ENCODE assay signal across 1 cellular context in the genomic region with DNA sequence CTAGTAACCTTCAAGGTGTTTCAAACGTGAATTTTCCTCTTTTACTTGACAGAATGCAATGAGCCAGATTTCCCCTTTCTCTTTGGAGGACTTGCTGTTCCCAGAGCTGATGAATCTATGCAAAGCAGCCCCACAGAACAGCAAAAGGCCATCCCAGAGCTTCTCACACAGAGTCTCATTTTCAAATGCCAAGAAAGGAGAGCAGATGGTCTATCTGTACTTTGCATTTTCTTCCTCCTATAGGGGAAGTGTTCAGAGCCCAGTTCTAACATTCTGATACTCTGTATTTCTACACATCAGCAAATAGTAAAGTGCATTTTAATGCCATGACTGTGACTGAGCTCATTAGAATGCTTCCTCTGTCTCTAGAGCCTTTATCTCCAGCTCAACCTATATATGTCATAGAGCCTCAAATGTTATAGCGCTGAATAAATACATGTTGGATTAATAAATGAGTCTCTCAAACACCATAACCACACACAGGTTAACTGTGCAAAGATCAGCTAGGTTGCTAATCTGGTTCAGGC.
TF ChIP-seq lines count a peak whose summit lies in the region.

No MANE protein-coding gene starts in this region.

TF ChIP-seq in GM23338, 12 proteins besides CTCF, POLR2A, EP300 and RAD21 (continued from another document):
- TF ChIP-seq, protein P1, sequence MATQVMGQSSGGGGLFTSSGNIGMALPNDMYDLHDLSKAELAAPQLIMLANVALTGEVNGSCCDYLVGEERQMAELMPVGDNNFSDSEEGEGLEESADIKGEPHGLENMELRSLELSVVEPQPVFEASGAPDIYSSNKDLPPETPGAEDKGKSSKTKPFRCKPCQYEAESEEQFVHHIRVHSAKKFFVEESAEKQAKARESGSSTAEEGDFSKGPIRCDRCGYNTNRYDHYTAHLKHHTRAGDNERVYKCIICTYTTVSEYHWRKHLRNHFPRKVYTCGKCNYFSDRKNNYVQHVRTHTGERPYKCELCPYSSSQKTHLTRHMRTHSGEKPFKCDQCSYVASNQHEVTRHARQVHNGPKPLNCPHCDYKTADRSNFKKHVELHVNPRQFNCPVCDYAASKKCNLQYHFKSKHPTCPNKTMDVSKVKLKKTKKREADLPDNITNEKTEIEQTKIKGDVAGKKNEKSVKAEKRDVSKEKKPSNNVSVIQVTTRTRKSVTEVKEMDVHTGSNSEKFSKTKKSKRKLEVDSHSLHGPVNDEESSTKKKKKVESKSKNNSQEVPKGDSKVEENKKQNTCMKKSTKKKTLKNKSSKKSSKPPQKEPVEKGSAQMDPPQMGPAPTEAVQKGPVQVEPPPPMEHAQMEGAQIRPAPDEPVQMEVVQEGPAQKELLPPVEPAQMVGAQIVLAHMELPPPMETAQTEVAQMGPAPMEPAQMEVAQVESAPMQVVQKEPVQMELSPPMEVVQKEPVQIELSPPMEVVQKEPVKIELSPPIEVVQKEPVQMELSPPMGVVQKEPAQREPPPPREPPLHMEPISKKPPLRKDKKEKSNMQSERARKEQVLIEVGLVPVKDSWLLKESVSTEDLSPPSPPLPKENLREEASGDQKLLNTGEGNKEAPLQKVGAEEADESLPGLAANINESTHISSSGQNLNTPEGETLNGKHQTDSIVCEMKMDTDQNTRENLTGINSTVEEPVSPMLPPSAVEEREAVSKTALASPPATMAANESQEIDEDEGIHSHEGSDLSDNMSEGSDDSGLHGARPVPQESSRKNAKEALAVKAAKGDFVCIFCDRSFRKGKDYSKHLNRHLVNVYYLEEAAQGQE (IDR thresholded peaks at IDR 0.05; ENCODE audit: unreplicated experiment) = no peak
- TF ChIP-seq CREB1 (CRISPR knock-in tag; IDR thresholded peaks at IDR 0.05; ENCODE audit: low read depth) = no peak
TF ChIP-seq in GM23338: peak in this region for 0.
